ENCODE assay signal across 21 cellular contexts in the genomic region with DNA sequence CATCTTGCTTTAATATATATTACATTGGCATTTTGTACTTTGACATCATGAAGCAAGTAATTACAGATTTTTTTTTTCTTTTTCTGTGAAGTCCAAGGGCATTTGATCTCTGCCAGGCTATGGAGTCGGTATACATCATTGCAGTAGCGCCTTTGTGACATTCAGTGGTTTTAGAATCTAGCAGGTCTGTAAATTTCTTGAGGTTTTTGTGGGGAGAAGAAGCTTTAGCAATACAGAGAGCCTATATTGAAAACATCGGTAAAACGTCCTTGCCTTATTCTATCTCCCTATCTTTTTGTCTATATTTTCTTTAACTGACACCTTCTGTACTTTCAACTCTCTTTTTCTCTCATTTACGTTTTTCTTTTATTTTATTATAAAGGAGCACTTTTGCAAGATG. TPM values are rescaled to one million over a fixed set of nuclear protein-coding genes. Genes with fewer than 3 reads are reported as not detected.
A peak's percentile ranks its signal among the peaks of the same experiment; 100 is the strongest.
DNase-seq lines count a peak whose midpoint lies in the region; ATAC-seq, FAIRE-seq and TF ChIP-seq lines count a peak whose summit lies in the region.
"Had no signal": no experiment of that assay in that cellular context is flagged by ENCODE, and none has a peak within 500 bp of the region (broad histone marks: within the 10 kb centered on the region; RNA-seq: fewer than 3 reads in every experiment).

No MANE protein-coding gene starts in this region.

- peak overlapping the region; percentile 88 for H3K27ac Mint-ChIP-seq in activated CD4-positive, alpha-beta T cell treated with anti-CD3 and anti-CD28 coated beads, Interleukin-2, amount 10 ng/mL, durations not matched to agents 7 days and 5 days
- peak overlapping the region; percentile 75 for H3K27ac Mint-ChIP-seq in activated T-helper 2 cell treated with anti-CD3 and anti-CD28 coated beads, Interferon-gamma antibody, Interleukin-2, Interleukin-4, amounts not matched to agents 10 μg/mL and 5 μg/mL and 100 μg/mL, durations not matched to agents 14 hours and 24 hours and 36 hours
- no peak overlapping the region for H3K27ac Mint-ChIP-seq in chondrocyte (ENCODE audit: unreplicated experiment)
- H3K27ac Mint-ChIP-seq: mesothelial cell of epicardium had no signal

- no peak for TF ChIP-seq POLR2A in esophagus squamous epithelium (IDR thresholded peaks at IDR 0.05)

- TF ChIP-seq CTCF in esophagus squamous epithelium (IDR thresholded peaks at IDR 0.05): no peak
- TF ChIP-seq CTCF in chondrocyte (IDR thresholded peaks at IDR 0.05): no peak

- FAIRE-seq in small intestine (lab: Jason Lieb, UNC): no peak
- FAIRE-seq: A549, colon had no signal

- CTCF ChIA-PET in activated CD4-positive, alpha-beta T cell treated with anti-CD3 and anti-CD28 coated beads, Interleukin-2, amount 10 ng/mL, durations not matched to agents 7 days and 5 days (lab: Charles Lee): interaction anchor here (0.6 to 1.1 kb wide), 5 partner anchors 10 to 450 kb away, joined by 3 read pairs; no protein-coding TSS in a partner anchor

- H3K9me3 ChIP-seq in small intestine (ENCODE audit: control insufficient read depth, low read depth): peaks cover 1% of the 10 kb centered on the region
- H3K9me3 ChIP-seq in esophagus squamous epithelium: no peaks in the 10 kb centered on the region
- H3K9me3 ChIP-seq: A549, MG63, uterus had no signal

- 58 to 70% (median 65%) methylated on average over 5 of the region's 5 CpGs for WGBS in small intestine, 3 donors
- 61 to 63% methylated on average over 5 of the region's 5 CpGs for WGBS in esophagus squamous epithelium, 2 donors

- peak; percentile 26 for ATAC-seq in HG03378 (IDR thresholded peaks at IDR 0.05; ENCODE audit: unreplicated experiment)
- ATAC-seq: A549, left cardiac atrium, Right ventricle myocardium inferior had no signal

- H3K36me3 ChIP-seq in small intestine (ENCODE audit: control insufficient read depth in 2 of 2, insufficient read depth in 2 of 2, low read length in 2 of 2) (no peaks in the 10 kb centered on the region), esophagus squamous epithelium (peaks cover 0 to 17% (median 0%) of the 10 kb centered on the region in 3 donors)
- H3K36me3 ChIP-seq: MG63, uterus had no signal

- H3K36me3 Mint-ChIP-seq in activated CD4-positive, alpha-beta T cell treated with anti-CD3 and anti-CD28 coated beads, Interleukin-2, amount 10 ng/mL, durations not matched to agents 7 days and 5 days (ENCODE audit: low read depth): peaks cover 8% of the 10 kb centered on the region
- H3K36me3 Mint-ChIP-seq in activated T-helper 2 cell treated with anti-CD3 and anti-CD28 coated beads, Interferon-gamma antibody, Interleukin-2, Interleukin-4, amounts not matched to agents 10 μg/mL and 5 μg/mL and 100 μg/mL, durations not matched to agents 14 hours and 24 hours and 36 hours (ENCODE audit: low read depth): peaks cover 10% of the 10 kb centered on the region
- peaks cover 7% of the 10 kb centered on the region for H3K36me3 Mint-ChIP-seq in chondrocyte (ENCODE audit: low read depth)

- peaks cover 0 to 5% of the 10 kb centered on the region in 2 donors for H3K4me1 ChIP-seq in small intestine (ENCODE audit: control insufficient read depth in 2 of 2, insufficient read depth in 1 of 2, low read depth in 1 of 2, low read length in 1 of 2)
- H3K4me1 ChIP-seq in esophagus squamous epithelium: peaks cover 0 to 9% (median 0%) of the 10 kb centered on the region in 3 donors
- H3K4me1 ChIP-seq: uterus had no signal

- H3K27me3 ChIP-seq in small intestine (ENCODE audit: control insufficient read depth in 2 of 2, insufficient read depth in 2 of 2, low read length in 2 of 2): no peaks in the 10 kb centered on the region
- no peaks in the 10 kb centered on the region for H3K27me3 ChIP-seq in esophagus squamous epithelium
- H3K27me3 ChIP-seq: MG63, uterus had no signal

- H3K27ac ChIP-seq in small intestine (ENCODE audit: low read depth in 1 of 2, low read length in 1 of 2) (no peak overlapping the region), esophagus squamous epithelium (no peak overlapping the region)
- H3K27ac ChIP-seq: A549, uterus had no signal

- POLR2A ChIA-PET in activated CD4-positive, alpha-beta T cell treated with anti-CD3 and anti-CD28 coated beads, Interleukin-2, amount 10 ng/mL, durations not matched to agents 7 days and 5 days (lab: Charles Lee): interaction anchor here (0.5 kb wide), 1 partner anchor 22 kb away, joined by 3 read pairs; no protein-coding TSS in a partner anchor

- peak; percentile 48 for DNase-seq in activated CD4-positive, alpha-beta T cell treated with anti-CD3 and anti-CD28 coated beads, Interleukin-2, amount 10 ng/mL, durations not matched to agents 7 days and 5 days
- DNase-seq in activated CD4-positive, alpha-beta T cell treated with anti-CD3 and anti-CD28 coated beads for 1 hour: no peak
- DNase-seq in activated T-helper 2 cell treated with anti-CD3 and anti-CD28 coated beads, Interferon-gamma antibody, Interleukin-2, Interleukin-4, amounts not matched to agents 10 μg/mL and 5 μg/mL and 100 μg/mL, durations not matched to agents 14 hours and 24 hours and 36 hours (ENCODE audit: low spot score): no peak
- DNase-seq in small intestine (peak; percentile 31), esophagus squamous epithelium (lab: John Stamatoyannopoulos, UW) (no peak), chondrocyte (ENCODE audit: low spot score) (no peak), C1 segment of cervical spinal cord (lab: John Stamatoyannopoulos, UW) (no peak)
- DNase-seq: foreskin fibroblast; GDM1; left cardiac atrium; MG63; NCI-H187 treated with DMSO at 0.1 percent for 48 hours; NCI-H446; retina; stimulated activated CD4-positive, alpha-beta T cell treated with anti-CD3 and anti-CD28 coated beads, Interleukin-15, amount 100 ng/mL, for 24 hours; uterus had no signal

- no peaks in the 10 kb centered on the region for H3K9me3 Mint-ChIP-seq in activated CD4-positive, alpha-beta T cell treated with anti-CD3 and anti-CD28 coated beads, Interleukin-2, amount 10 ng/mL, durations not matched to agents 7 days and 5 days
- no peaks in the 10 kb centered on the region for H3K9me3 Mint-ChIP-seq in activated T-helper 2 cell treated with anti-CD3 and anti-CD28 coated beads, Interferon-gamma antibody, Interleukin-2, Interleukin-4, amounts not matched to agents 10 μg/mL and 5 μg/mL and 100 μg/mL, durations not matched to agents 14 hours and 24 hours and 36 hours
- H3K9me3 Mint-ChIP-seq in chondrocyte (ENCODE audit: low read depth): peaks cover 24% of the 10 kb centered on the region

- H3K4me3 Mint-ChIP-seq in activated CD4-positive, alpha-beta T cell treated with anti-CD3 and anti-CD28 coated beads, Interleukin-2, amount 10 ng/mL, durations not matched to agents 7 days and 5 days: peak overlapping the region; percentile 17
- peak overlapping the region; percentile 57 for H3K4me3 Mint-ChIP-seq in activated T-helper 2 cell treated with anti-CD3 and anti-CD28 coated beads, Interferon-gamma antibody, Interleukin-2, Interleukin-4, amounts not matched to agents 10 μg/mL and 5 μg/mL and 100 μg/mL, durations not matched to agents 14 hours and 24 hours and 36 hours (ENCODE audit: low read depth)
- no peak overlapping the region for H3K4me3 Mint-ChIP-seq in chondrocyte (ENCODE audit: unreplicated experiment)
- H3K4me3 Mint-ChIP-seq: mesothelial cell of epicardium had no signal

- intact Hi-C loops in activated T-helper 2 cell treated with anti-CD3 and anti-CD28 coated beads, Interferon-gamma antibody, Interleukin-2, Interleukin-4, amounts not matched to agents 10 μg/mL and 5 μg/mL and 100 μg/mL, durations not matched to agents 14 hours and 24 hours and 36 hours (cut with micrococcal nuclease): loop anchor here (1.0 to 5.0 kb wide), 8 partner anchors 47 to 223 kb away; partner anchors contain the start of gene DUSP22
- intact Hi-C loops in esophagus squamous epithelium (cut with DNase I): no loop called here

- H3K4me1 Mint-ChIP-seq in activated CD4-positive, alpha-beta T cell treated with anti-CD3 and anti-CD28 coated beads, Interleukin-2, amount 10 ng/mL, durations not matched to agents 7 days and 5 days: peaks cover 62% of the 10 kb centered on the region
- peaks cover 67% of the 10 kb centered on the region for H3K4me1 Mint-ChIP-seq in activated T-helper 2 cell treated with anti-CD3 and anti-CD28 coated beads, Interferon-gamma antibody, Interleukin-2, Interleukin-4, amounts not matched to agents 10 μg/mL and 5 μg/mL and 100 μg/mL, durations not matched to agents 14 hours and 24 hours and 36 hours (ENCODE audit: low read depth)
- H3K4me1 Mint-ChIP-seq in chondrocyte (ENCODE audit: low read depth): peaks cover 4% of the 10 kb centered on the region

- no peak overlapping the region for H3K4me3 ChIP-seq in small intestine (ENCODE audit: low read depth in 1 of 2, low read length in 2 of 2)
- no peak overlapping the region for H3K4me3 ChIP-seq in esophagus squamous epithelium
- H3K4me3 ChIP-seq: A549, MG63, uterus had no signal

- no peaks in the 10 kb centered on the region for H3K27me3 Mint-ChIP-seq in activated CD4-positive, alpha-beta T cell treated with anti-CD3 and anti-CD28 coated beads, Interleukin-2, amount 10 ng/mL, durations not matched to agents 7 days and 5 days
- no peaks in the 10 kb centered on the region for H3K27me3 Mint-ChIP-seq in activated T-helper 2 cell treated with anti-CD3 and anti-CD28 coated beads, Interferon-gamma antibody, Interleukin-2, Interleukin-4, amounts not matched to agents 10 μg/mL and 5 μg/mL and 100 μg/mL, durations not matched to agents 14 hours and 24 hours and 36 hours (ENCODE audit: low read depth)
- H3K27me3 Mint-ChIP-seq in chondrocyte (ENCODE audit: low read depth): no peaks in the 10 kb centered on the region

RNA-seq across cellular contexts. Expression of gene DUSP22, which starts 47.2 kb away (rescaled TPM):
- total RNA-seq in activated CD4-positive, alpha-beta T cell treated with anti-CD3 and anti-CD28 coated beads, Interleukin-2, amount 10 ng/mL, durations not matched to agents 7 days and 5 days: 10 to 100 TPM; 35.3 to 36.7 TPM
- 27.5 and 28.6 TPM in 2 replicates for total RNA-seq in activated T-helper 2 cell treated with anti-CD3 and anti-CD28 coated beads, Interferon-gamma antibody, Interleukin-2, Interleukin-4, amounts not matched to agents 10 μg/mL and 5 μg/mL and 100 μg/mL, durations not matched to agents 14 hours and 24 hours and 36 hours
- 10 to 100 TPM; 28.2 to 40.0 (median 30.0) TPM for polyA plus RNA-seq in small intestine
- total RNA-seq in esophagus squamous epithelium: 10 to 100 TPM; 34.2 to 54.6 (median 45.2) TPM
- 24.6 to 35.8 TPM (median 34.2 TPM) in 3 replicates for total RNA-seq in chondrocyte

RNA-seq across cellular contexts. Expression of gene IRF4, which starts 52.1 kb away (rescaled TPM):
- total RNA-seq in activated CD4-positive, alpha-beta T cell treated with anti-CD3 and anti-CD28 coated beads, Interleukin-2, amount 10 ng/mL, durations not matched to agents 7 days and 5 days: 100 to 1,000 TPM; 111 to 126 TPM
- total RNA-seq in activated T-helper 2 cell treated with anti-CD3 and anti-CD28 coated beads, Interferon-gamma antibody, Interleukin-2, Interleukin-4, amounts not matched to agents 10 μg/mL and 5 μg/mL and 100 μg/mL, durations not matched to agents 14 hours and 24 hours and 36 hours: 1,053 and 1,062 TPM in 2 replicates
- polyA plus RNA-seq in small intestine: 1 to 10 TPM in 2 of 3 donors, not detected in 1; 1.4 to 3.5 TPM
- total RNA-seq in esophagus squamous epithelium (1 to 10 TPM in 2 of 4 donors, under 1 TPM in 2; 0.40 to 1.9 (median 1.2) TPM), chondrocyte (0.05 TPM in 1 of 3 replicates, not detected in the others)
- total RNA-seq: mesothelial cell of epicardium had no signal

Comparison
In these comparisons a context has a peak if more than half of its experiments do, and no peak if none do; other contexts are left out.
1. DNase-seq: peak in activated CD4-positive, alpha-beta T cell treated with anti-CD3 and anti-CD28 coated beads, Interleukin-2, amount 10 ng/mL, durations not matched to agents 7 days and 5 days (single experiment) and small intestine (single experiment); none in activated CD4-positive, alpha-beta T cell treated with anti-CD3 and anti-CD28 coated beads for 1 hour (single experiment), activated T-helper 2 cell treated with anti-CD3 and anti-CD28 coated beads, Interferon-gamma antibody, Interleukin-2, Interleukin-4, amounts not matched to agents 10 μg/mL and 5 μg/mL and 100 μg/mL, durations not matched to agents 14 hours and 24 hours and 36 hours (single experiment), esophagus squamous epithelium (single experiment), chondrocyte (single experiment) and C1 segment of cervical spinal cord (0 of 14).
2. RNA of gene IRF4, which starts 52.1 kb away (total RNA-seq): 1,053 to 1,062 TPM in activated T-helper 2 cell treated with anti-CD3 and anti-CD28 coated beads, Interferon-gamma antibody, Interleukin-2, Interleukin-4, amounts not matched to agents 10 μg/mL and 5 μg/mL and 100 μg/mL, durations not matched to agents 14 hours and 24 hours and 36 hours and 111 to 126 TPM in activated CD4-positive, alpha-beta T cell treated with anti-CD3 and anti-CD28 coated beads, Interleukin-2, amount 10 ng/mL, durations not matched to agents 7 days and 5 days; 0.40 to 1.9 TPM in esophagus squamous epithelium and 0.05 TPM in chondrocyte; every median in the first group is over 10 times any median in the second.